14 cellular contexts compared by ENCODE assay signal in the genomic region with DNA sequence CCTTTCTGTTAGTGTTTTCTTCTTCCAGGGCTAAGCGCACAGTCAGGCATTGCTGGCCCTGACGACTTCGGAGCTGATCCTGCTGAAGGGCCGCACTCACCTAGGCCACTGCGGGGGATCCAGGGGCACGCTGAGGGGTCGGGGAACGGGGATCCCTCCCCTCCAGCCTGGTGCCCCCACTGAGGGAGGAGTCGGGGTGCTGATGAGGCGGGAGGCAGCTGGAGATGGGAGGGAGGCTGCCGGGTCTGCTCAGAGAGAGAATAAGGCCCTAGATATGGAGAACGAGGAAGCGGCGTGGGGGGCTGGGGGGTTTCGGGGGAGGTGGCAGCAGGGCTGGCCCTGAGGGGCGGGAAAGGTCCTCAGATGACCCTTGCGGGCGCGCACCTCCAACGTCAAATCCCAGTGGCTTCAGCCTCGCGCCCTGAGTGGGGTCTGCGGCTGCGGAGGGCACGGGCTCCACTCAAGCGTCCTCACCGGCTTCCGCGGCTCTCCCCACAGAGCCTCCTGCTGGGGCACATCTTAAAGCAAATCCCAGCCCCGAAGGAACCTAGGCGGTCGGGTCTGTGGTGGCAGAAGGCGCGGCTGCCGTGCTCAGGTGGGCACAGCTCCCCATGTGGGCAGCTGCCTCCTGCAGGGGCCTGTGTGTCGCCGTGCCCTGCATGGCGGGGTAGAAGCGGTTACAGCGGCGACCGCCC. TPM values are rescaled to one million over a fixed set of nuclear protein-coding genes. Genes with fewer than 3 reads are reported as not detected.
A peak's percentile ranks its signal among the peaks of the same experiment; 100 is the strongest.
DNase-seq lines count a peak whose midpoint lies in the region; ATAC-seq and TF ChIP-seq lines count a peak whose summit lies in the region.
"Had no signal": no experiment of that assay in that cellular context is flagged by ENCODE, and none has a peak within 500 bp of the region (broad histone marks: within the 10 kb centered on the region; RNA-seq: fewer than 3 reads in every experiment).

No MANE protein-coding gene starts in this region.

- H3K36me3 ChIP-seq in GM23338 (ENCODE audit: insufficient read depth) = no peaks in the 10 kb centered on the region

- intact Hi-C loops in activated B cell treated with CpG ODN at 0.5 μM for 24 hours (cut with micrococcal nuclease) = no loop called here

- DNase-seq in GM23338 (ENCODE audit: low spot score) = no peak
- DNase-seq in activated B cell treated with CpG ODN at 0.5 μM for 24 hours = peak; percentile 16
- peak; percentile 21 for DNase-seq in left kidney (ENCODE audit: low read depth, low spot score)
- no peak for DNase-seq in stimulated activated naive B cell treated with anti-CD40 and anti-IgM and Interleukin-4, amounts not matched to agents 10 μg/mL and 1 μg/mL and 100 μg/mL, for 72 hours
- no peak for DNase-seq in RPMI8226
- no peak for DNase-seq in HCEC 1CT
- no peak for DNase-seq in SW480 (ENCODE audit: low spot score)
- DNase-seq: hippocampal formation, left cardiac atrium, NCI-H1436 treated with DMSO at 0.1 percent for 48 hours, psoas muscle had no signal

- H3K4me3 Mint-ChIP-seq in GM23338 (no peak overlapping the region), activated B cell treated with CpG ODN at 0.5 μM for 24 hours (peak overlapping the region; percentile 59)
- peak overlapping the region; percentile 60 to 82 for H3K4me3 Mint-ChIP-seq in stimulated activated naive B cell treated with anti-CD40 and anti-IgM and Interleukin-4, amounts not matched to agents 10 μg/mL and 1 μg/mL and 100 μg/mL, for 72 hours

- peak overlapping the region; percentile 47 for H2AFZ ChIP-seq in GM23338

- H3K4me3 ChIP-seq in GM23338 = no peak overlapping the region
- H3K4me3 ChIP-seq: body of pancreas, psoas muscle had no signal

- H3K27me3 ChIP-seq in GM23338 (ENCODE audit: insufficient read depth) = no peaks in the 10 kb centered on the region
- H3K27me3 ChIP-seq: body of pancreas had no signal

- H3K27me3 Mint-ChIP-seq in GM23338 (ENCODE audit: insufficient read depth, low read depth, poor library complexity) (peaks cover 3% of the 10 kb centered on the region), activated B cell treated with CpG ODN at 0.5 μM for 24 hours (no peaks in the 10 kb centered on the region)
- H3K27me3 Mint-ChIP-seq in stimulated activated naive B cell treated with anti-CD40 and anti-IgM and Interleukin-4, amounts not matched to agents 10 μg/mL and 1 μg/mL and 100 μg/mL, for 72 hours = no peaks in the 10 kb centered on the region

- no peaks in the 10 kb centered on the region for H3K9me3 Mint-ChIP-seq in GM23338
- no peaks in the 10 kb centered on the region for H3K9me3 Mint-ChIP-seq in activated B cell treated with CpG ODN at 0.5 μM for 24 hours
- H3K9me3 Mint-ChIP-seq in stimulated activated naive B cell treated with anti-CD40 and anti-IgM and Interleukin-4, amounts not matched to agents 10 μg/mL and 1 μg/mL and 100 μg/mL, for 72 hours = no peaks in the 10 kb centered on the region

- H3K4me1 Mint-ChIP-seq in GM23338 (peaks cover 3% of the 10 kb centered on the region; the same call in 1 of the 3 replicates), activated B cell treated with CpG ODN at 0.5 μM for 24 hours (peaks cover 17% of the 10 kb centered on the region)
- peaks cover 14 to 28% of the 10 kb centered on the region in 2 donors for H3K4me1 Mint-ChIP-seq in stimulated activated naive B cell treated with anti-CD40 and anti-IgM and Interleukin-4, amounts not matched to agents 10 μg/mL and 1 μg/mL and 100 μg/mL, for 72 hours

- peak; percentile 27; the same call in 2 of the 3 replicates for ATAC-seq in GM23338
- ATAC-seq in activated B cell treated with CpG ODN at 0.5 μM for 24 hours (ENCODE audit: low read depth) = peak; percentile 70
- ATAC-seq in stimulated activated naive B cell treated with anti-CD40 and anti-IgM and Interleukin-4, amounts not matched to agents 10 μg/mL and 1 μg/mL and 100 μg/mL, for 72 hours (replicated peaks) = peak; percentile 61 to 64
- ATAC-seq: body of pancreas, left cardiac atrium, psoas muscle had no signal

- H3K4me2 ChIP-seq in GM23338 = no peak overlapping the region

- peaks cover 8% of the 10 kb centered on the region for H3K9me2 ChIP-seq in GM23338 (ENCODE audit: insufficient read depth)

- no peaks in the 10 kb centered on the region for H4K20me1 ChIP-seq in GM23338 (replicated peaks; ENCODE audit: insufficient read depth)

- H3K27ac ChIP-seq in GM23338 (ENCODE audit: low read depth) = no peak overlapping the region
- H3K27ac ChIP-seq: body of pancreas, psoas muscle had no signal

- H3K36me3 Mint-ChIP-seq in GM23338 (ENCODE audit: low read depth) (no peaks in the 10 kb centered on the region; the same call in 2 of the 3 replicates), activated B cell treated with CpG ODN at 0.5 μM for 24 hours (ENCODE audit: low read depth) (no peaks in the 10 kb centered on the region)
- H3K36me3 Mint-ChIP-seq in stimulated activated naive B cell treated with anti-CD40 and anti-IgM and Interleukin-4, amounts not matched to agents 10 μg/mL and 1 μg/mL and 100 μg/mL, for 72 hours = no peaks in the 10 kb centered on the region

- no peaks in the 10 kb centered on the region for H3K79me2 ChIP-seq in GM23338 (replicated peaks; ENCODE audit: insufficient read depth)

- CTCF ChIA-PET in activated B cell treated with CpG ODN at 0.5 μM for 24 hours (lab: Charles Lee) = no interaction called here

- H3K27ac Mint-ChIP-seq in GM23338 = no peak overlapping the region
- no peak overlapping the region for H3K27ac Mint-ChIP-seq in activated B cell treated with CpG ODN at 0.5 μM for 24 hours
- peak overlapping the region; percentile 62 for H3K27ac Mint-ChIP-seq in stimulated activated naive B cell treated with anti-CD40 and anti-IgM and Interleukin-4, amounts not matched to agents 10 μg/mL and 1 μg/mL and 100 μg/mL, for 72 hours

- no peaks in the 10 kb centered on the region for H3F3A ChIP-seq in GM23338 (replicated peaks; ENCODE audit: low read depth)

- POLR2A ChIA-PET in activated B cell treated with CpG ODN at 0.5 μM for 24 hours (lab: Charles Lee) = no interaction called here

- H3K4me1 ChIP-seq in GM23338 (ENCODE audit: insufficient read depth) = no peaks in the 10 kb centered on the region; the same call in 1 of the 2 replicates
- H3K4me1 ChIP-seq: psoas muscle had no signal

- TF ChIP-seq CTCF in GM23338 (conservative IDR thresholded peaks at IDR 0.05; ENCODE audit: low read depth in 2 of 2) (no peak), activated B cell treated with CpG ODN at 0.5 μM for 24 hours (IDR thresholded peaks at IDR 0.05) (no peak)

TF ChIP-seq in GM23338, 12 proteins besides CTCF, POLR2A, EP300 and RAD21 (continues in another document):
- TF ChIP-seq JUNB (IDR thresholded peaks at IDR 0.05; ENCODE audit: unreplicated experiment) (no peak), REST (IDR thresholded peaks at IDR 0.05; ENCODE audit: unreplicated experiment) (no peak), CREB1 (CRISPR knock-in tag; IDR thresholded peaks at IDR 0.05; ENCODE audit: low read depth) (no peak), ZNF331 (CRISPR knock-in tag; IDR thresholded peaks at IDR 0.05; ENCODE audit: low read depth) (no peak), EZH2 (IDR thresholded peaks at IDR 0.05; ENCODE audit: low read depth, unreplicated experiment) (no peak)

RNA-seq across cellular contexts. Expression of gene AGR3, which starts 30.9 kb away (rescaled TPM):
- not detected in 2 replicates for total RNA-seq in GM23338 (2014; rRNA removed; shearing (Covaris generic))
- not detected in 2 replicates for polyA plus RNA-seq in GM23338 (2016; fragmentation: Nextera tagmentation; extraction: Ambion mirVana)
- total RNA-seq in activated B cell treated with CpG ODN at 0.5 μM for 24 hours = not detected in 2 replicates
- total RNA-seq: fibroblast of lung, left cardiac atrium, psoas muscle, SK-MEL-5 had no signal
- polyA plus RNA-seq: fibroblast of lung had no signal

RNA-seq across cellular contexts. Expression of gene AGR2, which starts 46.1 kb away (rescaled TPM):
- total RNA-seq in GM23338 (2014; rRNA removed; shearing (Covaris generic)) = not detected in 2 replicates
- polyA plus RNA-seq in GM23338 (2016; fragmentation: Nextera tagmentation; extraction: Ambion mirVana) = not detected in 2 replicates
- total RNA-seq in activated B cell treated with CpG ODN at 0.5 μM for 24 hours = not detected in 2 replicates
- total RNA-seq: fibroblast of lung, left cardiac atrium, psoas muscle, SK-MEL-5 had no signal
- polyA plus RNA-seq: fibroblast of lung had no signal

Comparison
In these comparisons a context has a peak if more than half of its experiments do, and no peak if none do; other contexts are left out.
1. DNase-seq: peak in activated B cell treated with CpG ODN at 0.5 μM for 24 hours (single experiment) and left kidney (single experiment); none in GM23338 (single experiment), stimulated activated naive B cell treated with anti-CD40 and anti-IgM and Interleukin-4, amounts not matched to agents 10 μg/mL and 1 μg/mL and 100 μg/mL, for 72 hours (single experiment), RPMI8226 (single experiment), HCEC 1CT (single experiment) and SW480 (single experiment).
2. Peak in every context shown above with its lines, with median percentiles within 50 percentile points of each other: ATAC-seq.